Comparison of ENCODE assay signal across 24 cellular contexts in the genomic region with DNA sequence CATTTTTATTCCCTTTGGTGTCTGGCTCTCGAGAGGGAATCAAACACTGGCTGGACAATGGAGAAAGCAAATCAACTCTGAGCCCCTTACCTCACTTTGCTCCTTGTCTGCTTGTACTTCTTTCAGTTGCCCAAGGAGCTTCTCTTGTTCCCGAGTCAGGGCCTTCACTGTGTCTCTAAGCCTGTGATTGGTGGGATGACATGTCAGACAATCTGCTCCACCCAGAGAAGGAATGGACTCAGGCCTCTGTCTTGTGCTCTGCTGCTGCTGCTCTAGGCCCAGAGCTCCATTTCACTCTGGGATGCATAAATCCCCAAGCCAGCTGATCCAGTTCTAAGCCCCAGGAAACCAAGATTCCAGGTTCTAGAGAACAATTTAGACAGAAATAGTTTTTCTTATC. TPM values are rescaled to one million over a fixed set of nuclear protein-coding genes. Genes with fewer than 3 reads are reported as not detected.
"Had no signal": no experiment of that assay in that cellular context is flagged by ENCODE, and none has a peak within 500 bp of the region (broad histone marks: within the 10 kb centered on the region; RNA-seq: fewer than 3 reads in every experiment).

No MANE protein-coding gene starts in this region.

- H3K4me3 Mint-ChIP-seq: activated CD4-positive, alpha-beta memory T cell treated with anti-CD3 and anti-CD28 coated beads, Interleukin-2, amount 10 ng/mL, durations not matched to agents 7 days and 5 days; activated CD4-positive, alpha-beta T cell treated with anti-CD3 and anti-CD28 coated beads for 36 hours; activated naive CD4-positive, alpha-beta T cell treated with anti-CD3 and anti-CD28 coated beads, Interleukin-2, amount 50 U/mL, for 24 hours; activated T-cell treated with anti-CD3 and anti-CD28 coated beads, Interleukin-2, amount 50 U/mL, for 24 hours; nephron; T-helper 17 cell had no signal

- H3K27me3 Mint-ChIP-seq: activated CD4-positive, alpha-beta memory T cell treated with anti-CD3 and anti-CD28 coated beads, Interleukin-2, amount 10 ng/mL, durations not matched to agents 7 days and 5 days; activated CD4-positive, alpha-beta T cell treated with anti-CD3 and anti-CD28 coated beads for 36 hours; activated naive CD4-positive, alpha-beta T cell treated with anti-CD3 and anti-CD28 coated beads, Interleukin-2, amount 50 U/mL, for 24 hours; activated T-cell treated with anti-CD3 and anti-CD28 coated beads, Interleukin-2, amount 50 U/mL, for 24 hours; progenitor cell of endocrine pancreas; T-helper 17 cell had no signal

- H3K27me3 ChIP-seq: body of pancreas, right atrium auricular region, tibial nerve, vagina had no signal

- H3K9me3 Mint-ChIP-seq: activated CD4-positive, alpha-beta memory T cell treated with anti-CD3 and anti-CD28 coated beads, Interleukin-2, amount 10 ng/mL, durations not matched to agents 7 days and 5 days; activated naive CD4-positive, alpha-beta T cell treated with anti-CD3 and anti-CD28 coated beads, Interleukin-2, amount 50 U/mL, for 24 hours; activated T-cell treated with anti-CD3 and anti-CD28 coated beads, Interleukin-2, amount 50 U/mL, for 24 hours; nephron had no signal

- H3K4me3 ChIP-seq: body of pancreas, coronary artery, right atrium auricular region, tibial nerve, vagina had no signal

- H3K36me3 ChIP-seq: WERI-Rb-1 had no signal

- H3K4me1 Mint-ChIP-seq: activated naive CD4-positive, alpha-beta T cell treated with anti-CD3 and anti-CD28 coated beads, Interleukin-2, amount 50 U/mL, for 24 hours; nephron had no signal

- DNase-seq: activated CD4-positive, alpha-beta memory T cell treated with anti-CD3 and anti-CD28 coated beads, Interleukin-2, amount 10 ng/mL, durations not matched to agents 7 days and 5 days; activated CD4-positive, alpha-beta T cell treated with anti-CD3 and anti-CD28 coated beads for 36 hours; activated effector memory CD4-positive, alpha-beta T cell treated with Interleukin-2 at 50 U/mL for 16 hours; activated T-cell treated with anti-CD3 and anti-CD28 coated beads, Interleukin-2, amount 50 U/mL, for 24 hours; amniotic stem cell; body of pancreas; caudate nucleus; small intestine; stimulated activated CD4-positive, alpha-beta T cell treated with anti-CD3 and anti-CD28 coated beads, Interleukin-4, amount 100 ng/mL, for 24 hours; stimulated activated naive CD4-positive, alpha-beta T cell treated with Interleukin-2 at 50 U/mL for 16 hours; substantia nigra; T-helper 17 cell; WERI-Rb-1 had no signal

- FAIRE-seq: endothelial cell of umbilical vein, small intestine had no signal

- H3K9me3 ChIP-seq: body of pancreas, right atrium auricular region, tibial nerve, vagina had no signal

- H3K27ac Mint-ChIP-seq: activated CD4-positive, alpha-beta memory T cell treated with anti-CD3 and anti-CD28 coated beads, Interleukin-2, amount 10 ng/mL, durations not matched to agents 7 days and 5 days; activated CD4-positive, alpha-beta T cell treated with anti-CD3 and anti-CD28 coated beads for 36 hours; activated naive CD4-positive, alpha-beta T cell treated with anti-CD3 and anti-CD28 coated beads, Interleukin-2, amount 50 U/mL, for 24 hours; activated T-cell treated with anti-CD3 and anti-CD28 coated beads, Interleukin-2, amount 50 U/mL, for 24 hours; nephron; progenitor cell of endocrine pancreas had no signal

- H3K4me1 ChIP-seq: body of pancreas, right atrium auricular region, tibial nerve, vagina had no signal

- H3K27ac ChIP-seq: body of pancreas, coronary artery, right atrium auricular region, tibial nerve, vagina, WERI-Rb-1 had no signal

- ATAC-seq: activated CD4-positive, alpha-beta T cell treated with anti-CD3 and anti-CD28 coated beads for 36 hours; body of pancreas; T-helper 17 cell had no signal

RNA-seq across cellular contexts. Expression of a gene that starts 32.1 kb away (rescaled TPM):
- total RNA-seq: activated CD4-positive, alpha-beta memory T cell treated with anti-CD3 and anti-CD28 coated beads, Interleukin-2, amount 10 ng/mL, durations not matched to agents 7 days and 5 days; activated CD4-positive, alpha-beta T cell treated with anti-CD3 and anti-CD28 coated beads for 36 hours; body of pancreas; endothelial cell of umbilical vein; liver; mesenteric fat pad; omental fat pad; progenitor cell of endocrine pancreas; T-helper 17 cell; tibial nerve; vagina had no signal
- polyA plus RNA-seq: endothelial cell of umbilical vein, liver, small intestine had no signal
